In genomic region chr19:54189020-54189667, GRCh38 we compare ENCODE assay signal across 1 cellular context.
TF ChIP-seq lines count a peak whose summit lies in the region.

A gene with protein sequence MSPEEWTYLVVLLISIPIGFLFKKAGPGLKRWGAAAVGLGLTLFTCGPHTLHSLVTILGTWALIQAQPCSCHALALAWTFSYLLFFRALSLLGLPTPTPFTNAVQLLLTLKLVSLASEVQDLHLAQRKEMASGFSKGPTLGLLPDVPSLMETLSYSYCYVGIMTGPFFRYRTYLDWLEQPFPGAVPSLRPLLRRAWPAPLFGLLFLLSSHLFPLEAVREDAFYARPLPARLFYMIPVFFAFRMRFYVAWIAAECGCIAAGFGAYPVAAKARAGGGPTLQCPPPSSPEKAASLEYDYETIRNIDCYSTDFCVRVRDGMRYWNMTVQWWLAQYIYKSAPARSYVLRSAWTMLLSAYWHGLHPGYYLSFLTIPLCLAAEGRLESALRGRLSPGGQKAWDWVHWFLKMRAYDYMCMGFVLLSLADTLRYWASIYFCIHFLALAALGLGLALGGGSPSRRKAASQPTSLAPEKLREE (minus strand): TSS chr19:54189580. CDS start chr19:54188508, 1,072 bp downstream.

TF ChIP-seq in HepG2, 621 proteins besides CTCF, POLR2A, EP300 and RAD21 (continued from another document and continues in another):
- no peak for TF ChIP-seq E2F1 (CRISPR knock-in tag; IDR thresholded peaks at IDR 0.05)
- TF ChIP-seq REPIN1 (CRISPR knock-in tag; IDR thresholded peaks at IDR 0.05; ENCODE audit: borderline replicate concordance, low read depth) = no peak
- TF ChIP-seq BCL3 (CRISPR knock-in tag; IDR thresholded peaks at IDR 0.05) = no peak; the same call in 1 of the 2 replicates
- TF ChIP-seq PRPF4 (IDR thresholded peaks at IDR 0.05; ENCODE audit: low read depth, low read length, poor library complexity, severe bottlenecking) = no peak
- no peak for TF ChIP-seq ZNF646 (CRISPR knock-in tag; IDR thresholded peaks at IDR 0.05)
- no peak for TF ChIP-seq TIGD3 (CRISPR knock-in tag; IDR thresholded peaks at IDR 0.05; ENCODE audit: borderline replicate concordance)
- TF ChIP-seq MED1 (CRISPR knock-in tag; IDR thresholded peaks at IDR 0.05) = no peak
- no peak for TF ChIP-seq SIN3B (IDR thresholded peaks at IDR 0.05; ENCODE audit: low read length)
- TF ChIP-seq IRX3 (CRISPR knock-in tag; IDR thresholded peaks at IDR 0.05; ENCODE audit: borderline replicate concordance, low read depth) = no peak
- no peak for TF ChIP-seq TAF15 (IDR thresholded peaks at IDR 0.05; ENCODE audit: low read depth, low read length, poor library complexity, severe bottlenecking)
- TF ChIP-seq MAF1 (CRISPR knock-in tag; IDR thresholded peaks at IDR 0.05; ENCODE audit: borderline replicate concordance) = 0 out of 2 replicates have a peak, but pooled peaks have one; percentile 36
- TF ChIP-seq ZNF263 (CRISPR knock-in tag; IDR thresholded peaks at IDR 0.05) = 0 out of 2 replicates have a peak, but pooled peaks have one; percentile 22
- TF ChIP-seq MAFG (CRISPR knock-in tag; IDR thresholded peaks at IDR 0.05) = no peak
- TF ChIP-seq, protein P1, sequence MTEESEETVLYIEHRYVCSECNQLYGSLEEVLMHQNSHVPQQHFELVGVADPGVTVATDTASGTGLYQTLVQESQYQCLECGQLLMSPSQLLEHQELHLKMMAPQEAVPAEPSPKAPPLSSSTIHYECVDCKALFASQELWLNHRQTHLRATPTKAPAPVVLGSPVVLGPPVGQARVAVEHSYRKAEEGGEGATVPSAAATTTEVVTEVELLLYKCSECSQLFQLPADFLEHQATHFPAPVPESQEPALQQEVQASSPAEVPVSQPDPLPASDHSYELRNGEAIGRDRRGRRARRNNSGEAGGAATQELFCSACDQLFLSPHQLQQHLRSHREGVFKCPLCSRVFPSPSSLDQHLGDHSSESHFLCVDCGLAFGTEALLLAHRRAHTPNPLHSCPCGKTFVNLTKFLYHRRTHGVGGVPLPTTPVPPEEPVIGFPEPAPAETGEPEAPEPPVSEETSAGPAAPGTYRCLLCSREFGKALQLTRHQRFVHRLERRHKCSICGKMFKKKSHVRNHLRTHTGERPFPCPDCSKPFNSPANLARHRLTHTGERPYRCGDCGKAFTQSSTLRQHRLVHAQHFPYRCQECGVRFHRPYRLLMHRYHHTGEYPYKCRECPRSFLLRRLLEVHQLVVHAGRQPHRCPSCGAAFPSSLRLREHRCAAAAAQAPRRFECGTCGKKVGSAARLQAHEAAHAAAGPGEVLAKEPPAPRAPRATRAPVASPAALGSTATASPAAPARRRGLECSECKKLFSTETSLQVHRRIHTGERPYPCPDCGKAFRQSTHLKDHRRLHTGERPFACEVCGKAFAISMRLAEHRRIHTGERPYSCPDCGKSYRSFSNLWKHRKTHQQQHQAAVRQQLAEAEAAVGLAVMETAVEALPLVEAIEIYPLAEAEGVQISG (CRISPR knock-in tag; IDR thresholded peaks at IDR 0.05) = peak; percentile 87
- TF ChIP-seq ZNF567 (CRISPR knock-in tag; IDR thresholded peaks at IDR 0.05; ENCODE audit: borderline replicate concordance) = 0 out of 2 replicates have a peak, but pooled peaks have one; percentile 40
- TF ChIP-seq ZBTB42 (CRISPR knock-in tag; IDR thresholded peaks at IDR 0.05) = no peak; the same call in 1 of the 2 replicates
- peak; percentile 86 for TF ChIP-seq PHF8 (CRISPR knock-in tag; IDR thresholded peaks at IDR 0.05)
- TF ChIP-seq AGO2 (optimal IDR thresholded peaks at IDR 0.05; ENCODE audit: low read depth, low read length) = peak; percentile 65
- TF ChIP-seq SRSF1 (optimal IDR thresholded peaks at IDR 0.05; ENCODE audit: low read depth, low read length) = no peak
- TF ChIP-seq, protein P2, sequence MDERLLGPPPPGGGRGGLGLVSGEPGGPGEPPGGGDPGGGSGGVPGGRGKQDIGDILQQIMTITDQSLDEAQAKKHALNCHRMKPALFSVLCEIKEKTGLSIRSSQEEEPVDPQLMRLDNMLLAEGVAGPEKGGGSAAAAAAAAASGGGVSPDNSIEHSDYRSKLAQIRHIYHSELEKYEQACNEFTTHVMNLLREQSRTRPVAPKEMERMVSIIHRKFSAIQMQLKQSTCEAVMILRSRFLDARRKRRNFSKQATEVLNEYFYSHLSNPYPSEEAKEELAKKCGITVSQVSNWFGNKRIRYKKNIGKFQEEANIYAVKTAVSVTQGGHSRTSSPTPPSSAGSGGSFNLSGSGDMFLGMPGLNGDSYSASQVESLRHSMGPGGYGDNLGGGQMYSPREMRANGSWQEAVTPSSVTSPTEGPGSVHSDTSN (CRISPR knock-in tag; IDR thresholded peaks at IDR 0.05) = no peak
- TF ChIP-seq BRCA1 (CRISPR knock-in tag; IDR thresholded peaks at IDR 0.05) = no peak
- no peak for TF ChIP-seq FOXP1 (IDR thresholded peaks at IDR 0.05)
- TF ChIP-seq FOXP1 (CRISPR knock-in tag; IDR thresholded peaks at IDR 0.05) = no peak
- TF ChIP-seq ZNF644 (CRISPR knock-in tag; IDR thresholded peaks at IDR 0.05; ENCODE audit: low read depth) = no peak
- TF ChIP-seq ZNF225 (CRISPR knock-in tag; IDR thresholded peaks at IDR 0.05) = peak; percentile 69; the same call in 1 of the 2 replicates
- TF ChIP-seq ZNF749 (CRISPR knock-in tag; IDR thresholded peaks at IDR 0.05; ENCODE audit: borderline replicate concordance) = no peak
- TF ChIP-seq SSRP1 (CRISPR knock-in tag; IDR thresholded peaks at IDR 0.05) = no peak
- TF ChIP-seq TRIM24 (CRISPR knock-in tag; IDR thresholded peaks at IDR 0.05) = no peak
- TF ChIP-seq XRCC5 (optimal IDR thresholded peaks at IDR 0.05; ENCODE audit: low read length) = peak; percentile 77
- TF ChIP-seq MTA1 (CRISPR knock-in tag; IDR thresholded peaks at IDR 0.05; ENCODE audit: borderline replicate concordance) = peak; percentile 53; the same call in 1 of the 2 replicates
- TF ChIP-seq ZNF615 (CRISPR knock-in tag; IDR thresholded peaks at IDR 0.05; ENCODE audit: borderline replicate concordance) = no peak
- no peak for TF ChIP-seq SKIL (CRISPR knock-in tag; IDR thresholded peaks at IDR 0.05; ENCODE audit: borderline replicate concordance)
- no peak for TF ChIP-seq ZNF775 (CRISPR knock-in tag; IDR thresholded peaks at IDR 0.05; ENCODE audit: borderline replicate concordance)
- no peak for TF ChIP-seq ZNF577 (CRISPR knock-in tag; IDR thresholded peaks at IDR 0.05; ENCODE audit: borderline replicate concordance, low read depth)
- TF ChIP-seq ZNF383 (CRISPR knock-in tag; IDR thresholded peaks at IDR 0.05; ENCODE audit: borderline replicate concordance) = 0 out of 2 replicates have a peak, but pooled peaks have one; percentile 48
- TF ChIP-seq NCOA5 (CRISPR knock-in tag; IDR thresholded peaks at IDR 0.05) = no peak
- no peak for TF ChIP-seq ZBTB7A (CRISPR knock-in tag; IDR thresholded peaks at IDR 0.05)
- TF ChIP-seq ZNF652 (CRISPR knock-in tag; IDR thresholded peaks at IDR 0.05; ENCODE audit: borderline replicate concordance, low read depth) = no peak
- no peak for TF ChIP-seq ZNF331 (CRISPR knock-in tag; IDR thresholded peaks at IDR 0.05)
- no peak for TF ChIP-seq MZF1 (CRISPR knock-in tag; IDR thresholded peaks at IDR 0.05; ENCODE audit: borderline replicate concordance)
- TF ChIP-seq ZBTB2 (CRISPR knock-in tag; IDR thresholded peaks at IDR 0.05; ENCODE audit: low read depth) = 0 out of 2 replicates have a peak, but pooled peaks have one; percentile 16
- TF ChIP-seq, protein P3, sequence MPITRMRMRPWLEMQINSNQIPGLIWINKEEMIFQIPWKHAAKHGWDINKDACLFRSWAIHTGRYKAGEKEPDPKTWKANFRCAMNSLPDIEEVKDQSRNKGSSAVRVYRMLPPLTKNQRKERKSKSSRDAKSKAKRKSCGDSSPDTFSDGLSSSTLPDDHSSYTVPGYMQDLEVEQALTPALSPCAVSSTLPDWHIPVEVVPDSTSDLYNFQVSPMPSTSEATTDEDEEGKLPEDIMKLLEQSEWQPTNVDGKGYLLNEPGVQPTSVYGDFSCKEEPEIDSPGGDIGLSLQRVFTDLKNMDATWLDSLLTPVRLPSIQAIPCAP (CRISPR knock-in tag; IDR thresholded peaks at IDR 0.05; ENCODE audit: low read depth) = no peak
